In the genomic region with DNA sequence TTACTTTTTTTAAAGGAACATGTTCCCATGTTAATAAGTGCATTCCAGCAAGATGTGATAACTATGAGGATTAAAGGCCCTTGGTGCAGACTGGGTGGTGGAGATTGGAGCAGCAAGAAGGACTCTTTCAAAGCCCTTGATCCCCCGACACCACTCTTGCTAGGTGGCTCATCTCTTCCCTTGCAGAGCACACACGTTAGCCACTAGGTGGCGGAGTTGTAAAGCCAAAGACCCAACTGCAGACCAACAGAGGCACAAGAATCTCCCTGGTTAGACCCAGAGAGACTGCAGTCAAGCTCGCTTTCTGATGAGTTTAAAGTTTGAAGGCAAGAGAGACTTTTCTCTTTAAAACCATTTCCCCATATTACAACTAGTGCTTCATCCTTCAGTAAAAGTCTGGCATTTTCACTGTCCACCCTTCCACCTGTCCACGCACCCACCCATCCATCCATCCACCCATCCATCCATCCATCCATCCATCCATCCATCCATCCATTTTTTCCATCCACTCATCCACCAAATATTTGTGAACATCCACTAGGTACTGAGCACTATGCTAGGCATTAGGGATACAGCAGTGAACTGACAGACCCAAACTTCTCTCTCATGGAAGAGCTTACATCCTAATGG, we compare ENCODE assay signal across 7 cellular contexts.
DNase-seq lines count a peak whose midpoint lies in the region; ATAC-seq and TF ChIP-seq lines count a peak whose summit lies in the region.

No MANE protein-coding gene starts in this region.

- WGBS in right lobe of liver (ENCODE audit: insufficient coverage, low coverage, low lambda C conversion rate, missing lambda C conversion rate): 22% methylated on average over 5 of the region's 5 CpGs

- no peaks in the 10 kb centered on the region for H3K27me3 ChIP-seq in right lobe of liver

- no peaks in the 10 kb centered on the region for H3K9me3 ChIP-seq in right lobe of liver

- TF ChIP-seq POLR2A in right lobe of liver (IDR thresholded peaks at IDR 0.05): no peak

- peak; percentile 83 for TF ChIP-seq CTCF in GM12874 (IDR thresholded peaks at IDR 0.05; ENCODE audit: insufficient read depth, low read depth, low read length)
- peak; percentile 68 for TF ChIP-seq CTCF in coronary artery (IDR thresholded peaks at IDR 0.05)
- TF ChIP-seq CTCF in right lobe of liver (IDR thresholded peaks at IDR 0.05): peak; percentile 73 to 93 (median 88)

- H3K4me3 ChIP-seq in coronary artery (no peak overlapping the region), right lobe of liver (no peak overlapping the region)

- DNase-seq in NCI-H2227 treated with DMSO at 0.1 percent for 48 hours (lab: John Stamatoyannopoulos, UW) (peak; percentile 8), coronary artery (ENCODE audit: low spot score) (no peak), right lobe of liver (peak in 2 of 3 donors; percentile 42 to 72)
- peak; percentile 21 to 34 for DNase-seq in activated CD4-positive, alpha-beta T cell treated with anti-CD3 and anti-CD28 coated beads for 24 hours (ENCODE audit: low read depth in 2 of 2)
- peak; percentile 3 for DNase-seq in stimulated activated CD8-positive, alpha-beta memory T cell treated with anti-CD3 and anti-CD28 coated beads, Interleukin-12 subunit alpha, Interleukin-12 subunit beta, amount 100 ng/mL, for 24 hours (ENCODE audit: extremely low read depth)

- intact Hi-C loops in right lobe of liver (cut with DNase I): loop anchor here in 1 of 2 donors (10.0 kb wide), 1 partner anchor 494 kb away; a partner anchor contains a TSS

- ATAC-seq in HG03066 (IDR thresholded peaks at IDR 0.05; ENCODE audit: low read depth, unreplicated experiment) (peak; percentile 88), right lobe of liver (peak; percentile 95 to 96 (median 96))

- H3K36me3 ChIP-seq in right lobe of liver: no peaks in the 10 kb centered on the region

- H3K27ac ChIP-seq in coronary artery: no peak overlapping the region
- H3K27ac ChIP-seq in right lobe of liver: no peak overlapping the region

- H3K4me1 ChIP-seq in right lobe of liver: no peaks in the 10 kb centered on the region
